In genomic region chr4:124480061-124480460, GRCh38 we compare ENCODE assay signal across 28 cellular contexts.
"Had no signal": no experiment of that assay in that cellular context is flagged by ENCODE, and none has a peak within 500 bp of the region (broad histone marks: within the 10 kb centered on the region; RNA-seq: fewer than 3 reads in every experiment).

No MANE protein-coding gene starts in this region.

- H3K27ac ChIP-seq: stomach, suprapubic skin, testis, thoracic aorta, thyroid gland, tibial artery, tibial nerve, transverse colon, upper lobe of right lung, uterus, vagina had no signal

- H3K36me3 ChIP-seq: stomach, suprapubic skin, thoracic aorta, thyroid gland, tibial artery, tibial nerve, transverse colon, upper lobe of left lung, upper lobe of right lung, uterus, vagina had no signal

- H3K27ac Mint-ChIP-seq: stimulated activated effector memory CD8-positive, alpha-beta T cell treated with anti-CD3 and anti-CD28 coated beads, Interleukin-12 subunit alpha, Interleukin-12 subunit beta, amount 100 ng/mL, for 72 hours; stimulated activated memory B cell treated with anti-CD40 and anti-IgM and Interleukin-4, amounts not matched to agents 10 μg/mL and 1 μg/mL and 100 μg/mL, for 72 hours; stimulated activated naive B cell treated with anti-CD40 and anti-IgM and Interleukin-4, amounts not matched to agents 10 μg/mL and 1 μg/mL and 100 μg/mL, for 72 hours; stimulated activated naive CD8-positive, alpha-beta T cell treated with anti-CD3 and anti-CD28 coated beads, Interleukin-15, amount 100 ng/mL, for 72 hours; stimulated activated naive CD8-positive, alpha-beta T cell treated with anti-CD3 and anti-CD28 coated beads, Interleukin-15, Interleukin-2, amounts not matched to agents 100 ng/mL and 50 ng/mL, for 24 hours; type B pancreatic cell had no signal

- H3K27me3 Mint-ChIP-seq: stimulated activated memory B cell treated with anti-CD40 and anti-IgM and Interleukin-4, amounts not matched to agents 10 μg/mL and 1 μg/mL and 100 μg/mL, for 72 hours; stimulated activated naive B cell treated with anti-CD40 and anti-IgM and Interleukin-4, amounts not matched to agents 10 μg/mL and 1 μg/mL and 100 μg/mL, for 72 hours; stimulated activated naive CD8-positive, alpha-beta T cell treated with anti-CD3 and anti-CD28 coated beads, Interleukin-15, amount 100 ng/mL, for 72 hours; stimulated activated naive CD8-positive, alpha-beta T cell treated with anti-CD3 and anti-CD28 coated beads, Interleukin-15, Interleukin-2, amounts not matched to agents 100 ng/mL and 50 ng/mL, for 24 hours; type B pancreatic cell had no signal

- H3K4me1 Mint-ChIP-seq: stimulated activated effector memory CD8-positive, alpha-beta T cell treated with anti-CD3 and anti-CD28 coated beads, Interleukin-12 subunit alpha, Interleukin-12 subunit beta, amount 100 ng/mL, for 72 hours; stimulated activated memory B cell treated with anti-CD40 and anti-IgM and Interleukin-4, amounts not matched to agents 10 μg/mL and 1 μg/mL and 100 μg/mL, for 72 hours; stimulated activated naive B cell treated with anti-CD40 and anti-IgM and Interleukin-4, amounts not matched to agents 10 μg/mL and 1 μg/mL and 100 μg/mL, for 72 hours; stimulated activated naive CD8-positive, alpha-beta T cell treated with anti-CD3 and anti-CD28 coated beads, Interleukin-15, amount 100 ng/mL, for 72 hours had no signal

- H3K36me3 Mint-ChIP-seq: stimulated activated effector memory CD8-positive, alpha-beta T cell treated with anti-CD3 and anti-CD28 coated beads, Interleukin-12 subunit alpha, Interleukin-12 subunit beta, amount 100 ng/mL, for 72 hours; stimulated activated memory B cell treated with anti-CD40 and anti-IgM and Interleukin-4, amounts not matched to agents 10 μg/mL and 1 μg/mL and 100 μg/mL, for 72 hours; stimulated activated naive B cell treated with anti-CD40 and anti-IgM and Interleukin-4, amounts not matched to agents 10 μg/mL and 1 μg/mL and 100 μg/mL, for 72 hours; type B pancreatic cell had no signal

- DNase-seq: stimulated activated CD4-positive, alpha-beta T cell treated with anti-CD3 and anti-CD28 coated beads, Interleukin-2, amount 100 ng/mL, for 48 hours; stimulated activated CD4-positive, alpha-beta T cell treated with anti-CD3 and anti-CD28 coated beads, Interleukin-4, amount 100 ng/mL, for 1 hour; stimulated activated CD4-positive, alpha-beta T cell treated with anti-CD3 and anti-CD28 coated beads, Interleukin-4, amount 100 ng/mL, for 24 hours; stimulated activated CD4-positive, alpha-beta T cell treated with anti-CD3 and anti-CD28 coated beads, Interleukin-4, amount 100 ng/mL, for 4 hours; stimulated activated CD8-positive, alpha-beta memory T cell treated with anti-CD3 and anti-CD28 coated beads, Interleukin-4, amount 100 ng/mL, for 48 hours; stimulated activated naive B cell treated with anti-CD40 and anti-IgM and Interleukin-4, amounts not matched to agents 10 μg/mL and 1 μg/mL and 100 μg/mL, for 72 hours; stimulated activated naive CD4-positive, alpha-beta T cell; stimulated activated naive CD4-positive, alpha-beta T cell treated with Interleukin-2 at 50 U/mL for 16 hours; stimulated activated naive CD8-positive, alpha-beta T cell treated with anti-CD3 and anti-CD28 coated beads, Interleukin-15, amount 100 ng/mL, for 72 hours; stimulated activated naive CD8-positive, alpha-beta T cell treated with anti-CD3 and anti-CD28 coated beads, Interleukin-15, Interleukin-2, amounts not matched to agents 100 U/mL and 50 U/mL, for 24 hours; stomach; substantia nigra; testis; thyroid gland; tibial artery; transverse colon; upper lobe of left lung; upper lobe of right lung; uterus had no signal

- H3K9me3 ChIP-seq: stomach, suprapubic skin, testis, thoracic aorta, thyroid gland, tibial artery, tibial nerve, transverse colon, upper lobe of left lung, upper lobe of right lung, uterus, vagina had no signal

- H3K27me3 ChIP-seq: stomach, suprapubic skin, testis, thyroid gland, tibial artery, tibial nerve, transverse colon, upper lobe of left lung, upper lobe of right lung, uterus, vagina had no signal

- H3K4me1 ChIP-seq: suprapubic skin, thyroid gland, tibial artery, transverse colon, upper lobe of right lung, uterus, vagina had no signal

- H3K9me3 Mint-ChIP-seq: stimulated activated naive B cell treated with anti-CD40 and anti-IgM and Interleukin-4, amounts not matched to agents 10 μg/mL and 1 μg/mL and 100 μg/mL, for 72 hours; type B pancreatic cell had no signal

- H3K4me3 Mint-ChIP-seq: stimulated activated effector memory CD8-positive, alpha-beta T cell treated with anti-CD3 and anti-CD28 coated beads, Interleukin-12 subunit alpha, Interleukin-12 subunit beta, amount 100 ng/mL, for 72 hours; stimulated activated memory B cell treated with anti-CD40 and anti-IgM and Interleukin-4, amounts not matched to agents 10 μg/mL and 1 μg/mL and 100 μg/mL, for 72 hours; stimulated activated naive B cell treated with anti-CD40 and anti-IgM and Interleukin-4, amounts not matched to agents 10 μg/mL and 1 μg/mL and 100 μg/mL, for 72 hours; stimulated activated naive CD8-positive, alpha-beta T cell treated with anti-CD3 and anti-CD28 coated beads, Interleukin-15, amount 100 ng/mL, for 72 hours; stimulated activated naive CD8-positive, alpha-beta T cell treated with anti-CD3 and anti-CD28 coated beads, Interleukin-15, Interleukin-2, amounts not matched to agents 100 ng/mL and 50 ng/mL, for 24 hours; type B pancreatic cell had no signal

- ATAC-seq: stimulated activated effector memory CD8-positive, alpha-beta T cell treated with anti-CD3 and anti-CD28 coated beads, Interleukin-12 subunit alpha, Interleukin-12 subunit beta, amount 100 ng/mL, for 72 hours; stimulated activated memory B cell treated with anti-CD40 and anti-IgM and Interleukin-4, amounts not matched to agents 10 μg/mL and 1 μg/mL and 100 μg/mL, for 72 hours; stimulated activated naive B cell treated with anti-CD40 and anti-IgM and Interleukin-4, amounts not matched to agents 10 μg/mL and 1 μg/mL and 100 μg/mL, for 72 hours; stimulated activated naive CD8-positive, alpha-beta T cell treated with anti-CD3 and anti-CD28 coated beads, Interleukin-15, amount 100 ng/mL, for 72 hours; stimulated activated naive CD8-positive, alpha-beta T cell treated with anti-CD3 and anti-CD28 coated beads, Interleukin-15, Interleukin-2, amounts not matched to agents 100 U/mL and 50 U/mL, for 24 hours; upper lobe of right lung had no signal

- H3K4me3 ChIP-seq: stomach, suprapubic skin, testis, thoracic aorta, thyroid gland, tibial artery, tibial nerve, transverse colon, upper lobe of left lung, upper lobe of right lung, uterus, vagina had no signal

- FAIRE-seq: urothelium cell line had no signal
